In genomic region chr20:17808782-17809181, GRCh38 we compare ENCODE assay signal across 26 cellular contexts.
DNase-seq lines count a peak whose midpoint lies in the region; ATAC-seq, FAIRE-seq and TF ChIP-seq lines count a peak whose summit lies in the region.
"Had no signal": no experiment of that assay in that cellular context is flagged by ENCODE, and none has a peak within 500 bp of the region (broad histone marks: within the 10 kb centered on the region; RNA-seq: fewer than 3 reads in every experiment).

No MANE protein-coding gene starts in this region.

- FAIRE-seq in HepG2 (lab: Jason Lieb, UNC): no peak
- FAIRE-seq: A549, G401.6, H54, HTR-8/SVneo, TTC549 had no signal

- H2AFZ ChIP-seq in HepG2 (ENCODE audit: low read length): no peak overlapping the region

- no TSS peak for BruUV-seq in HepG2 (replicated peaks; lab: Mats Ljungman, UMichigan)

- no peak for TF ChIP-seq CTCF in left ventricle myocardium inferior (IDR thresholded peaks at IDR 0.05; ENCODE audit: borderline replicate concordance)
- no peak for TF ChIP-seq CTCF in HepG2 (CRISPR knock-in tag; IDR thresholded peaks at IDR 0.05)

- peak overlapping the region; percentile 38; the same call in 1 of the 2 replicates for H3K4me2 ChIP-seq in HepG2 (ENCODE audit: low read depth, low read length)
- H3K4me2 ChIP-seq: A549 had no signal

- TF ChIP-seq EP300 in HepG2 (IDR thresholded peaks at IDR 0.05; ENCODE audit: low read depth in 2 of 2, low read length in 2 of 2) (no peak), HepG2 (CRISPR knock-in tag; IDR thresholded peaks at IDR 0.05; ENCODE audit: borderline replicate concordance) (no peak)

- POLR2A ChIA-PET in HepG2 (lab: Yijun Ruan, JAX): interaction anchor here (1.0 to 3.1 kb wide), 6 partner anchors 13 to 126 kb away, joined by 3 to 15 read pairs (median 8); partner anchors contain the start of gene RRBP1

- H3K9ac ChIP-seq in HepG2 (ENCODE audit: insufficient read depth, low read depth, low read length): no peak overlapping the region

- WGBS in HepG2 (ENCODE audit: low lambda C conversion rate): 38% methylated on average over 5 of the region's 5 CpGs

- ATAC-seq in left cardiac atrium (no peak), HepG2 (no peak), sciatic nerve (peak; percentile 16), GM19023 (IDR thresholded peaks at IDR 0.05; ENCODE audit: unreplicated experiment) (no peak)

- no peaks in the 10 kb centered on the region for H3K27me3 ChIP-seq in left ventricle myocardium inferior (ENCODE audit: low read depth)
- H3K27me3 ChIP-seq in HepG2 (ENCODE audit: control insufficient read depth in 1 of 2, insufficient read depth in 2 of 2, low read length in 2 of 2): peaks cover 0 to 1% of the 10 kb centered on the region in 2 experiments; a peak in 2 of 5 replicates
- H3K27me3 ChIP-seq: thyroid gland had no signal

- TF ChIP-seq RAD21 in HepG2 (CRISPR knock-in tag; IDR thresholded peaks at IDR 0.05): no peak

- no peaks in the 10 kb centered on the region for H3K79me2 ChIP-seq in HepG2 (ENCODE audit: insufficient read depth, low read length)

- TF ChIP-seq POLR2A in HepG2 (IDR thresholded peaks at IDR 0.05; ENCODE audit: insufficient read depth in 1 of 2, low read depth in 2 of 2, low read length in 2 of 2): no peak

- H3K4me1 ChIP-seq in left ventricle myocardium inferior (peaks cover 42% of the 10 kb centered on the region), HepG2 (ENCODE audit: insufficient read depth, low read length) (peaks cover 64% of the 10 kb centered on the region)
- H3K4me1 ChIP-seq: A549 had no signal

- DNase-seq in left ventricle myocardium inferior: no peak
- no peak for DNase-seq in left cardiac atrium
- DNase-seq in HepG2 (ENCODE audit: low spot score): no peak
- DNase-seq in sciatic nerve (ENCODE audit: low spot score): no peak
- DNase-seq in glomerular visceral epithelial cell (ENCODE audit: extremely low spot score): no peak
- DNase-seq in NCI-H510A (lab: John Stamatoyannopoulos, UW): no peak
- no peak for DNase-seq in AG20443 (ENCODE audit: low spot score)
- DNase-seq: activated CD4-positive, alpha-beta T cell treated with anti-CD3 and anti-CD28 coated beads, Interleukin-2, amount 10 ng/mL, durations not matched to agents 24 days and 14 days; activated effector memory CD4-positive, alpha-beta T cell treated with Interleukin-2 at 50 U/mL for 16 hours; C1 segment of cervical spinal cord; DMS 273 treated with DMSO at 0.1 percent for 48 hours; effector memory CD4-positive, alpha-beta T cell; head of caudate nucleus; NCI-H1417; NCI-H2107; NCI-H524; nephron progenitor cell; stimulated activated CD4-positive, alpha-beta T cell treated with anti-CD3 and anti-CD28 coated beads, Interleukin-15, amount 100 ng/mL, for 24 hours; SW 1271 had no signal

- CTCF ChIA-PET in HepG2 (lab: Yijun Ruan, JAX; ENCODE audit: low intra/inter-chr PET ratio, low total read pairs): no interaction called here

- intact Hi-C loops in left ventricle myocardium inferior (cut with micrococcal nuclease) (no loop called here), left cardiac atrium (cut with DNase I) (no loop called here), HepG2 (cut with micrococcal nuclease; ENCODE audit: unreplicated experiment) (loop anchor here (5.0 kb wide), 4 partner anchors 46 to 126 kb away; partner anchors contain the start of gene RRBP1), sciatic nerve (cut with DNase I) (no loop called here)

- H3K4me3 ChIP-seq in left ventricle myocardium inferior: no peak overlapping the region
- H3K4me3 ChIP-seq in HepG2 (replicated peaks in 1 of 3; ENCODE audit: insufficient read depth in 1 of 3, low read depth in 2 of 3, low read length in 3 of 3): no peak overlapping the region
- H3K4me3 ChIP-seq: A549, thyroid gland had no signal

- H4K20me1 ChIP-seq in HepG2 (ENCODE audit: insufficient read depth, low read length): no peaks in the 10 kb centered on the region

- H3K27ac ChIP-seq in left ventricle myocardium inferior (replicated peaks) (peak overlapping the region; percentile 86), HepG2 (ENCODE audit: extremely low read length, insufficient read depth, low read length) (no peak overlapping the region)
- H3K27ac ChIP-seq: A549 had no signal

- in situ Hi-C loops in HepG2 (cut with HindIII; ENCODE audit: extremely low pct_ligation_motif_present, low pct_unique_long_range_greater_than_20kb): no loop called here

- H3K9me3 ChIP-seq in left ventricle myocardium inferior (replicated peaks): no peaks in the 10 kb centered on the region
- H3K9me3 ChIP-seq in HepG2 (ENCODE audit: low read length): no peaks in the 10 kb centered on the region
- H3K9me3 ChIP-seq: A549, thyroid gland had no signal

- H3K36me3 ChIP-seq in left ventricle myocardium inferior: no peaks in the 10 kb centered on the region
- no peaks in the 10 kb centered on the region for H3K36me3 ChIP-seq in HepG2 (replicated peaks in 1 of 2; ENCODE audit: control insufficient read depth in 1 of 2, insufficient read depth in 2 of 2, low read length in 2 of 2)
- H3K36me3 ChIP-seq: thyroid gland had no signal

TF ChIP-seq in HepG2, 621 proteins besides CTCF, POLR2A, EP300 and RAD21 (continues in another document):
- TF ChIP-seq BCL6 (CRISPR knock-in tag; IDR thresholded peaks at IDR 0.05) (0 out of 2 replicates have a peak, but pooled peaks have one; percentile 39), ZNF446 (CRISPR knock-in tag; IDR thresholded peaks at IDR 0.05) (no peak), PBX3 (CRISPR knock-in tag; IDR thresholded peaks at IDR 0.05; ENCODE audit: borderline replicate concordance) (no peak), ZNF781 (CRISPR knock-in tag; IDR thresholded peaks at IDR 0.05; ENCODE audit: borderline replicate concordance, not compliant biosample characterization) (no peak), RFXAP (CRISPR knock-in tag; IDR thresholded peaks at IDR 0.05; ENCODE audit: borderline replicate concordance) (no peak), ZNF839 (CRISPR knock-in tag; IDR thresholded peaks at IDR 0.05; ENCODE audit: borderline replicate concordance) (0 out of 2 replicates have a peak, but pooled peaks have one; percentile 70), ZNF646 (CRISPR knock-in tag; IDR thresholded peaks at IDR 0.05) (no peak), NR2F1 (CRISPR knock-in tag; IDR thresholded peaks at IDR 0.05) (peak in 1 of 2 experiments; percentile 13; a peak in 2 of 4 replicates)
